ENCODE assay signal across 10 cellular contexts in genomic region chr11:10581481-10582019, GRCh38. TPM values are rescaled to one million over a fixed set of nuclear protein-coding genes. Genes with fewer than 3 reads are reported as not detected.
DNase-seq lines count a peak whose midpoint lies in the region; ATAC-seq, FAIRE-seq and TF ChIP-seq lines count a peak whose summit lies in the region.
"Had no signal": no experiment of that assay in that cellular context is flagged by ENCODE, and none has a peak within 500 bp of the region (broad histone marks: within the 10 kb centered on the region; RNA-seq: fewer than 3 reads in every experiment).

No MANE protein-coding gene starts in this region.

- H3K36me3 ChIP-seq in adrenal gland (replicated peaks in 1 of 2) (peaks cover 0 to 23% of the 10 kb centered on the region in 2 donors), keratinocyte (ENCODE audit: control insufficient read depth in 2 of 2, extremely low read depth in 1 of 2, insufficient read depth in 2 of 2, low read length in 2 of 2) (no peaks in the 10 kb centered on the region), testis (ENCODE audit: low read depth, missing control alignments) (no peaks in the 10 kb centered on the region)

- no peaks in the 10 kb centered on the region for H4K20me1 ChIP-seq in keratinocyte (ENCODE audit: control insufficient read depth, extremely low read depth, insufficient read depth, low read length)

- H3K9me1 ChIP-seq in keratinocyte (ENCODE audit: control insufficient read depth, extremely low read depth, insufficient read depth, low read length): no peaks in the 10 kb centered on the region

- H3K79me2 ChIP-seq in keratinocyte (ENCODE audit: control insufficient read depth, insufficient read depth, low read length): no peaks in the 10 kb centered on the region

- FAIRE-seq in keratinocyte (lab: Jason Lieb, UNC): peak; percentile 26

- TF ChIP-seq POLR2A in adrenal gland (IDR thresholded peaks at IDR 0.05) (no peak), testis (IDR thresholded peaks at IDR 0.05) (no peak)

- no peak overlapping the region for H3K4me2 ChIP-seq in keratinocyte (ENCODE audit: control insufficient read depth, extremely low read depth, insufficient read depth, low read depth, low read length)

- H2AFZ ChIP-seq in keratinocyte (ENCODE audit: control insufficient read depth, low read length): no peak overlapping the region

- peak overlapping the region in 4 of 5 donors; percentile 5 to 79 (median 62) for H3K27ac ChIP-seq in adrenal gland
- no peak overlapping the region for H3K27ac ChIP-seq in keratinocyte (ENCODE audit: control insufficient read depth, insufficient read depth, low read length)
- H3K27ac ChIP-seq in testis: no peak overlapping the region

- no peaks in the 10 kb centered on the region for H3K9me3 ChIP-seq in adrenal gland (replicated peaks in 1 of 3)
- H3K9me3 ChIP-seq in keratinocyte (ENCODE audit: control insufficient read depth, low read depth, low read length): no peaks in the 10 kb centered on the region
- H3K9me3 ChIP-seq in testis: no peaks in the 10 kb centered on the region

- DNase-seq in KBM-7 (peak; percentile 85), adrenal gland (peak; percentile 73 to 90 (median 87)), keratinocyte (ENCODE audit: low read depth, low spot score) (no peak), testis (peak; percentile 28), NCI-H526 treated with DMSO at 0.1 percent for 48 hours (lab: John Stamatoyannopoulos, UW) (no peak), NCI-H69 (lab: John Stamatoyannopoulos, UW) (no peak)
- DNase-seq: activated naive CD4-positive, alpha-beta T cell; T1000 had no signal

- H3K4me1 ChIP-seq in adrenal gland (replicated peaks in 1 of 2) (peaks cover 26 to 52% of the 10 kb centered on the region in 2 donors), keratinocyte (ENCODE audit: control insufficient read depth, extremely low read depth, insufficient read depth, low read length) (peaks cover 11% of the 10 kb centered on the region), testis (peaks cover 29% of the 10 kb centered on the region)

- no peak overlapping the region for H3K9ac ChIP-seq in keratinocyte (ENCODE audit: control insufficient read depth, extremely low read depth, insufficient read depth, low read length)

- no peaks in the 10 kb centered on the region for H3K27me3 ChIP-seq in adrenal gland
- H3K27me3 ChIP-seq in keratinocyte (ENCODE audit: control insufficient read depth, extremely low read depth, insufficient read depth, low read length): no peaks in the 10 kb centered on the region
- H3K27me3 ChIP-seq in testis: no peaks in the 10 kb centered on the region

- in situ Hi-C loops in KBM-7 (cut with MboI; ENCODE audit: low pct_unique_long_range_greater_than_20kb, low sequenced_read_pairs): no loop called here

- no peak for ATAC-seq in HG03457 (IDR thresholded peaks at IDR 0.05; ENCODE audit: unreplicated experiment)
- no peak for ATAC-seq in HG02571 (IDR thresholded peaks at IDR 0.05; ENCODE audit: unreplicated experiment)

- WGBS in adrenal gland, 4 donors: 49 to 56% (median 53%) methylated on average over 4 of the region's 4 CpGs
- 73 to 95% methylated on average over 4 of the region's 4 CpGs for WGBS in testis, 2 donors

- TF ChIP-seq CTCF in adrenal gland (IDR thresholded peaks at IDR 0.05) (no peak), keratinocyte (optimal IDR thresholded peaks at IDR 0.05 in 1 of 3, IDR thresholded peaks at IDR 0.05 in 1 of 3, conservative IDR thresholded peaks at IDR 0.05 in 1 of 3; ENCODE audit: extremely low read depth in 1 of 3, insufficient read depth in 2 of 3, low read length in 3 of 3) (no peak), testis (IDR thresholded peaks at IDR 0.05) (no peak)

- intact Hi-C loops in adrenal gland (cut with DNase I) (no loop called here), testis (cut with DNase I; ENCODE audit: low total_unique reads) (no loop called here)

- H3K4me3 ChIP-seq in adrenal gland: no peak overlapping the region
- H3K4me3 ChIP-seq in keratinocyte (ENCODE audit: control insufficient read depth in 2 of 3, extremely low read depth in 1 of 3, insufficient read depth in 2 of 3, low read depth in 1 of 3, low read length in 3 of 3): no peak overlapping the region
- no peak overlapping the region for H3K4me3 ChIP-seq in testis

- dilution Hi-C loops in keratinocyte (cut with MboI; ENCODE audit: extremely low pct_ligation_motif_present, low sequenced_read_pairs): no loop called here

RNA-seq across cellular contexts. Expression of gene LYVE1, which starts 13.1 kb away (rescaled TPM):
- total RNA-seq in adrenal gland: 100 to 1,000 TPM in 7 of 8 donors, 10 to 100 TPM in 1; 86.0 to 457 (median 254) TPM
- polyA plus RNA-seq in adrenal gland: 100 to 1,000 TPM in 1 of 3 donors, 10 to 100 TPM in 2; 29.1 to 398 (median 57.8) TPM
- polyA plus RNA-seq in keratinocyte: not detected in 3 replicates
- polyA plus RNA-seq in keratinocyte (2011; ENCODE audit: low read depth): not detected
- not detected in 2 replicates for polyA plus RNA-seq in keratinocyte (2011; cell fraction: cytosol; rRNA removed)
- not detected in 2 replicates for polyA plus RNA-seq in keratinocyte (2011; cell fraction: nucleus; rRNA removed)
- not detected in 2 replicates for polyA plus RNA-seq in keratinocyte (2012; ENCODE audit: low replicate concordance)
- polyA minus RNA-seq in keratinocyte: not detected in 3 replicates
- not detected for polyA minus RNA-seq in keratinocyte (2011; cell fraction: cytosol; rRNA and poly(A)+ RNA removed)
- not detected in 2 replicates for polyA minus RNA-seq in keratinocyte (2011; cell fraction: nucleus; rRNA and poly(A)+ RNA removed)
- 1 to 10 TPM; 4.6 to 7.5 TPM for total RNA-seq in testis
- 24.1 TPM for polyA plus RNA-seq in testis (ENCODE audit: insufficient read depth, low read depth, low replicate concordance)

RNA-seq across cellular contexts. Expression of gene RNF141, which starts 40.6 kb away (rescaled TPM):
- total RNA-seq in adrenal gland (100 to 1,000 TPM in 1 of 8 donors, 10 to 100 TPM in 7; 42.8 to 109 (median 59.5) TPM), testis (10 to 100 TPM; 63.1 to 91.3 TPM)
- polyA plus RNA-seq in adrenal gland (10 to 100 TPM; 10.3 to 63.5 (median 16.2) TPM), keratinocyte (27.8 to 59.1 TPM (median 45.2 TPM) in 3 replicates), testis (ENCODE audit: insufficient read depth, low read depth, low replicate concordance) (172 TPM)
- polyA plus RNA-seq in keratinocyte (2011; ENCODE audit: low read depth): 56.1 TPM
- 26.5 and 45.6 TPM in 2 replicates for polyA plus RNA-seq in keratinocyte (2011; cell fraction: cytosol; rRNA removed)
- 13.4 and 21.0 TPM in 2 replicates for polyA plus RNA-seq in keratinocyte (2011; cell fraction: nucleus; rRNA removed)
- polyA plus RNA-seq in keratinocyte (2012; ENCODE audit: low replicate concordance): 34.4 and 54.8 TPM in 2 replicates
- 9.1 to 40.1 TPM (median 34.0 TPM) in 3 replicates for polyA minus RNA-seq in keratinocyte
- 28.4 TPM for polyA minus RNA-seq in keratinocyte (2011; cell fraction: cytosol; rRNA and poly(A)+ RNA removed)
- polyA minus RNA-seq in keratinocyte (2011; cell fraction: nucleus; rRNA and poly(A)+ RNA removed): 8.3 and 14.4 TPM in 2 replicates

Comparison
In these comparisons a context has a peak if more than half of its experiments do, and no peak if none do; other contexts are left out.
1. DNase-seq: peak in KBM-7 (single experiment), adrenal gland (7 of 7) and testis (single experiment); none in keratinocyte (single experiment), NCI-H526 treated with DMSO at 0.1 percent for 48 hours (single experiment) and NCI-H69 (single experiment).
2. H3K27ac ChIP-seq: peak in adrenal gland (4 of 5); none in keratinocyte (single experiment) and testis (0 of 2).
3. RNA of gene LYVE1, which starts 13.1 kb away (polyA plus RNA-seq): 29.1 to 398 TPM in adrenal gland and 24.1 TPM in testis (single experiment); not detected in keratinocyte; every median in the first group is over 10 times any median in the second.